In the genomic region with DNA sequence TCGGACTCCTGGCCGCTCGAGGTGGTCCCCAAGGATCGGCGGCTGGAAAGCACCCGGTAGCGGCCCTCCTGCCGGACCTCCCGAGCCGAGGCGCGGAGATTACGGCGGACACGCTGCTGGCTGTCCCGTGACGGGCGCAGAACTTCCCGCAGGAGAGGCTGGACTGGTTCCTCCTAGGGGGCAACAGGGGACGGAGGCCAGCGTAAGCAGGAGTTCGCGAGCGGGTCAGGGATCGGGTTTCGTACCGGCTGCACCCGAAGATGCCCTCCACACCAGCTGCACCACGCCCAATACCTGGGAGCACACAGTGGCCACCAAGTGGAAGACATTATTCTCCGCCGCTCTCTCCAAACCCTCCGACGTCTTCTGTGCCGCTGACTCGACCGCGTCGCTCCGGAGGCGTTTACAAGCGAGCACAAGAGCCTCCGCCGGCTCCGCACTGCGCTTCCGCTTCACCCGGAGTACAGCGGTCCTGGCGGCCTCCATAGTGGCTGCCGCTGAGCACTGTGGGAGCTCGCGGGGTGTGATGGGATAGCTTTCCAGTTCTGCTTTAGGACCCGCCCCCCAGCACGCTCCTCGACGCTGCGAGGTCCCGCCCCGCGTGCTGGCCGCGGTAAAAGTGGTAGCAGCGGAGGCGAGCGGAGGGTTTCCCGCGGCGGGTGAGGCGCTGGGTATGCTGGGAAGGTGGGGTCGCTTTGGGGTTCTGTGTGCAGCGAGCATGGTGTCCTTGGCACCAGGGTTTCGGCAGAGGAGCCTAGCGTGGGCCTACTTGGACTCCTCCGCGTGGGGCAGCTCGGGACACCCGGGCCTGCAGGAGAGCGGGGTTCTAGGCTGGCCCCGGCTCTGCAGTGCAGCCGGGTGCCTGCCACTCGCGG, we compare ENCODE assay signal across 1 cellular context.
A peak's percentile ranks its signal among the peaks of the same experiment; 100 is the strongest.
TF ChIP-seq lines count a peak whose summit lies in the region.

A gene with protein sequence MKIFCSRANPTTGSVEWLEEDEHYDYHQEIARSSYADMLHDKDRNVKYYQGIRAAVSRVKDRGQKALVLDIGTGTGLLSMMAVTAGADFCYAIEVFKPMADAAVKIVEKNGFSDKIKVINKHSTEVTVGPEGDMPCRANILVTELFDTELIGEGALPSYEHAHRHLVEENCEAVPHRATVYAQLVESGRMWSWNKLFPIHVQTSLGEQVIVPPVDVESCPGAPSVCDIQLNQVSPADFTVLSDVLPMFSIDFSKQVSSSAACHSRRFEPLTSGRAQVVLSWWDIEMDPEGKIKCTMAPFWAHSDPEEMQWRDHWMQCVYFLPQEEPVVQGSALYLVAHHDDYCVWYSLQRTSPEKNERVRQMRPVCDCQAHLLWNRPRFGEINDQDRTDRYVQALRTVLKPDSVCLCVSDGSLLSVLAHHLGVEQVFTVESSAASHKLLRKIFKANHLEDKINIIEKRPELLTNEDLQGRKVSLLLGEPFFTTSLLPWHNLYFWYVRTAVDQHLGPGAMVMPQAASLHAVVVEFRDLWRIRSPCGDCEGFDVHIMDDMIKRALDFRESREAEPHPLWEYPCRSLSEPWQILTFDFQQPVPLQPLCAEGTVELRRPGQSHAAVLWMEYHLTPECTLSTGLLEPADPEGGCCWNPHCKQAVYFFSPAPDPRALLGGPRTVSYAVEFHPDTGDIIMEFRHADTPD (plus strand): TSS at position 579 of the 875 bp plus-strand sequence. CDS start 4,961 bp downstream, outside the sequence.
TSS of gene SLC7A6OS (minus strand) at position 506 of the 875 bp plus-strand sequence. CDS start at position 486, 20 bp downstream.

TF ChIP-seq in K562, 482 proteins besides CTCF, POLR2A, EP300 and RAD21 (continued from another document and continues in another):
- TF ChIP-seq ZBTB40 (IDR thresholded peaks at IDR 0.05) (peak; percentile 43; the same call in 1 of the 2 replicates), ZBTB40 (CRISPR knock-in tag; IDR thresholded peaks at IDR 0.05) (no peak), POLR2AphosphoS2 (IDR thresholded peaks at IDR 0.05; ENCODE audit: low read length) (0 out of 2 replicates have a peak, but pooled peaks have one; percentile 60), VEZF1 (CRISPR knock-in tag; IDR thresholded peaks at IDR 0.05) (peak; percentile 54), CHD7 (IDR thresholded peaks at IDR 0.05; ENCODE audit: low read depth, low read length) (no peak), RB1 (IDR thresholded peaks at IDR 0.05; ENCODE audit: low read depth) (peak; percentile 90), SMAD3 (CRISPR knock-in tag; conservative IDR thresholded peaks at IDR 0.05) (no peak), ZBTB7A (IDR thresholded peaks at IDR 0.05; ENCODE audit: borderline replicate concordance, control insufficient read depth, low read depth, low read length) (peak; percentile 58; the same call in 1 of the 2 replicates), ZNF507 (tag; conservative IDR thresholded peaks at IDR 0.05) (no peak), ZNF197 (CRISPR knock-in tag; IDR thresholded peaks at IDR 0.05; ENCODE audit: low read depth) (peak; percentile 56; the same call in 1 of the 2 replicates), ZEB2 (IDR thresholded peaks at IDR 0.05) (no peak), ZNF395 (CRISPR knock-in tag; IDR thresholded peaks at IDR 0.05) (no peak; the same call in none of the 2 replicates), TRIM24 (IDR thresholded peaks at IDR 0.05) (no peak), EHMT2 (IDR thresholded peaks at IDR 0.05) (no peak), ZNF561 (CRISPR knock-in tag; conservative IDR thresholded peaks at IDR 0.05) (no peak)
